ENCODE assay signal across 1 cellular context in genomic region chr6:69936674-69937363, GRCh38.
TF ChIP-seq lines count a peak whose summit lies in the region.

No MANE protein-coding gene starts in this region.

TF ChIP-seq in GM23338, 12 proteins besides CTCF, POLR2A, EP300 and RAD21 (continued from another document):
- TF ChIP-seq ZNF114 (CRISPR knock-in tag; IDR thresholded peaks at IDR 0.05), result no peak
- no peak for TF ChIP-seq EZH2 (IDR thresholded peaks at IDR 0.05; ENCODE audit: low read depth, unreplicated experiment)
